In genomic region chr12:79643821-79644220, GRCh38 we compare ENCODE assay signal across 1 cellular context.
A peak's percentile ranks its signal among the peaks of the same experiment; 100 is the strongest.
TF ChIP-seq lines count a peak whose summit lies in the region.

No MANE protein-coding gene starts in this region.

TF ChIP-seq in HepG2, 621 proteins besides CTCF, POLR2A, EP300 and RAD21 (continued from another document and continues in another):
- TF ChIP-seq, protein P1, sequence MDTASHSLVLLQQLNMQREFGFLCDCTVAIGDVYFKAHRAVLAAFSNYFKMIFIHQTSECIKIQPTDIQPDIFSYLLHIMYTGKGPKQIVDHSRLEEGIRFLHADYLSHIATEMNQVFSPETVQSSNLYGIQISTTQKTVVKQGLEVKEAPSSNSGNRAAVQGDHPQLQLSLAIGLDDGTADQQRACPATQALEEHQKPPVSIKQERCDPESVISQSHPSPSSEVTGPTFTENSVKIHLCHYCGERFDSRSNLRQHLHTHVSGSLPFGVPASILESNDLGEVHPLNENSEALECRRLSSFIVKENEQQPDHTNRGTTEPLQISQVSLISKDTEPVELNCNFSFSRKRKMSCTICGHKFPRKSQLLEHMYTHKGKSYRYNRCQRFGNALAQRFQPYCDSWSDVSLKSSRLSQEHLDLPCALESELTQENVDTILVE (CRISPR knock-in tag; IDR thresholded peaks at IDR 0.05), result no peak; the same call in 1 of the 2 replicates
- TF ChIP-seq SMARCE1 (IDR thresholded peaks at IDR 0.05; ENCODE audit: borderline replicate concordance) (peak; percentile 76; the same call in 1 of the 2 replicates), HIC2 (CRISPR knock-in tag; IDR thresholded peaks at IDR 0.05; ENCODE audit: low read depth) (no peak), GATAD2A (CRISPR knock-in tag; IDR thresholded peaks at IDR 0.05) (peak; percentile 65; the same call in 1 of the 2 replicates), ZFX (CRISPR knock-in tag; IDR thresholded peaks at IDR 0.05; ENCODE audit: low read depth) (no peak), RARA (CRISPR knock-in tag; IDR thresholded peaks at IDR 0.05) (peak; percentile 22; the same call in 1 of the 2 replicates), CEBPB (IDR thresholded peaks at IDR 0.05; ENCODE audit: borderline replicate concordance, low read depth, low read length) (peak; percentile 67), TCF7 (IDR thresholded peaks at IDR 0.05; ENCODE audit: low read depth) (peak; percentile 51), CSRNP2 (CRISPR knock-in tag; conservative IDR thresholded peaks at IDR 0.05; ENCODE audit: low read depth) (no peak), FOXO1 (CRISPR knock-in tag; IDR thresholded peaks at IDR 0.05) (peak; percentile 32; the same call in 1 of the 2 replicates), ZGPAT (CRISPR knock-in tag; IDR thresholded peaks at IDR 0.05) (peak; percentile 25; the same call in 1 of the 2 replicates), SCMH1 (CRISPR knock-in tag; IDR thresholded peaks at IDR 0.05; ENCODE audit: borderline replicate concordance) (no peak), ZSCAN21 (CRISPR knock-in tag; IDR thresholded peaks at IDR 0.05; ENCODE audit: borderline replicate concordance) (no peak), ZNF781 (CRISPR knock-in tag; IDR thresholded peaks at IDR 0.05; ENCODE audit: borderline replicate concordance, not compliant biosample characterization) (no peak), SKI (IDR thresholded peaks at IDR 0.05; ENCODE audit: partially characterized antibody) (no peak), GFI1 (CRISPR knock-in tag; IDR thresholded peaks at IDR 0.05; ENCODE audit: borderline replicate concordance) (peak; percentile 46; the same call in 1 of the 2 replicates), DRAP1 (CRISPR knock-in tag; IDR thresholded peaks at IDR 0.05) (no peak), HNRNPUL1 (IDR thresholded peaks at IDR 0.05; ENCODE audit: low read depth, low read length) (no peak), ZNF274 (CRISPR knock-in tag; IDR thresholded peaks at IDR 0.05) (no peak), FOXA3 (CRISPR knock-in tag; IDR thresholded peaks at IDR 0.05) (peak; percentile 91), NR1H2 (CRISPR knock-in tag; IDR thresholded peaks at IDR 0.05; ENCODE audit: borderline replicate concordance, low read depth) (no peak), RBM39 (IDR thresholded peaks at IDR 0.05; ENCODE audit: low read depth, low read length, poor library complexity, severe bottlenecking) (no peak), MYC (CRISPR knock-in tag; IDR thresholded peaks at IDR 0.05; ENCODE audit: borderline replicate concordance) (no peak), NR2C2 (CRISPR knock-in tag; IDR thresholded peaks at IDR 0.05; ENCODE audit: borderline replicate concordance) (no peak), MYNN (CRISPR knock-in tag; IDR thresholded peaks at IDR 0.05; ENCODE audit: low read depth) (no peak), KLF16 (CRISPR knock-in tag; IDR thresholded peaks at IDR 0.05) (no peak), BORCS8-MEF2B (CRISPR knock-in tag; IDR thresholded peaks at IDR 0.05) (no peak), ARNT2 (CRISPR knock-in tag; IDR thresholded peaks at IDR 0.05; ENCODE audit: low read depth) (no peak), ZNF101 (CRISPR knock-in tag; IDR thresholded peaks at IDR 0.05; ENCODE audit: borderline replicate concordance, low read depth) (no peak), SNAPC2 (CRISPR knock-in tag; IDR thresholded peaks at IDR 0.05) (no peak), ARNT (IDR thresholded peaks at IDR 0.05) (no peak), HDAC1 (CRISPR knock-in tag; IDR thresholded peaks at IDR 0.05) (no peak), ZNF574 (CRISPR knock-in tag; IDR thresholded peaks at IDR 0.05) (no peak), ZNF883 (CRISPR knock-in tag; IDR thresholded peaks at IDR 0.05; ENCODE audit: not compliant biosample characterization) (no peak), ZMAT5 (CRISPR knock-in tag; IDR thresholded peaks at IDR 0.05; ENCODE audit: borderline replicate concordance, low read depth) (no peak), ZNF232 (CRISPR knock-in tag; IDR thresholded peaks at IDR 0.05; ENCODE audit: borderline replicate concordance) (no peak), RORA (CRISPR knock-in tag; IDR thresholded peaks at IDR 0.05) (no peak), TBX3 (IDR thresholded peaks at IDR 0.05; ENCODE audit: borderline replicate concordance) (peak; percentile 97), HNF1B (CRISPR knock-in tag; IDR thresholded peaks at IDR 0.05) (no peak)
- TF ChIP-seq, protein P2, sequence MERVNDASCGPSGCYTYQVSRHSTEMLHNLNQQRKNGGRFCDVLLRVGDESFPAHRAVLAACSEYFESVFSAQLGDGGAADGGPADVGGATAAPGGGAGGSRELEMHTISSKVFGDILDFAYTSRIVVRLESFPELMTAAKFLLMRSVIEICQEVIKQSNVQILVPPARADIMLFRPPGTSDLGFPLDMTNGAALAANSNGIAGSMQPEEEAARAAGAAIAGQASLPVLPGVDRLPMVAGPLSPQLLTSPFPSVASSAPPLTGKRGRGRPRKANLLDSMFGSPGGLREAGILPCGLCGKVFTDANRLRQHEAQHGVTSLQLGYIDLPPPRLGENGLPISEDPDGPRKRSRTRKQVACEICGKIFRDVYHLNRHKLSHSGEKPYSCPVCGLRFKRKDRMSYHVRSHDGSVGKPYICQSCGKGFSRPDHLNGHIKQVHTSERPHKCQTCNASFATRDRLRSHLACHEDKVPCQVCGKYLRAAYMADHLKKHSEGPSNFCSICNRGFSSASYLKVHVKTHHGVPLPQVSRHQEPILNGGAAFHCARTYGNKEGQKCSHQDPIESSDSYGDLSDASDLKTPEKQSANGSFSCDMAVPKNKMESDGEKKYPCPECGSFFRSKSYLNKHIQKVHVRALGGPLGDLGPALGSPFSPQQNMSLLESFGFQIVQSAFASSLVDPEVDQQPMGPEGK (CRISPR knock-in tag; IDR thresholded peaks at IDR 0.05), result no peak
- TF ChIP-seq, protein P3, sequence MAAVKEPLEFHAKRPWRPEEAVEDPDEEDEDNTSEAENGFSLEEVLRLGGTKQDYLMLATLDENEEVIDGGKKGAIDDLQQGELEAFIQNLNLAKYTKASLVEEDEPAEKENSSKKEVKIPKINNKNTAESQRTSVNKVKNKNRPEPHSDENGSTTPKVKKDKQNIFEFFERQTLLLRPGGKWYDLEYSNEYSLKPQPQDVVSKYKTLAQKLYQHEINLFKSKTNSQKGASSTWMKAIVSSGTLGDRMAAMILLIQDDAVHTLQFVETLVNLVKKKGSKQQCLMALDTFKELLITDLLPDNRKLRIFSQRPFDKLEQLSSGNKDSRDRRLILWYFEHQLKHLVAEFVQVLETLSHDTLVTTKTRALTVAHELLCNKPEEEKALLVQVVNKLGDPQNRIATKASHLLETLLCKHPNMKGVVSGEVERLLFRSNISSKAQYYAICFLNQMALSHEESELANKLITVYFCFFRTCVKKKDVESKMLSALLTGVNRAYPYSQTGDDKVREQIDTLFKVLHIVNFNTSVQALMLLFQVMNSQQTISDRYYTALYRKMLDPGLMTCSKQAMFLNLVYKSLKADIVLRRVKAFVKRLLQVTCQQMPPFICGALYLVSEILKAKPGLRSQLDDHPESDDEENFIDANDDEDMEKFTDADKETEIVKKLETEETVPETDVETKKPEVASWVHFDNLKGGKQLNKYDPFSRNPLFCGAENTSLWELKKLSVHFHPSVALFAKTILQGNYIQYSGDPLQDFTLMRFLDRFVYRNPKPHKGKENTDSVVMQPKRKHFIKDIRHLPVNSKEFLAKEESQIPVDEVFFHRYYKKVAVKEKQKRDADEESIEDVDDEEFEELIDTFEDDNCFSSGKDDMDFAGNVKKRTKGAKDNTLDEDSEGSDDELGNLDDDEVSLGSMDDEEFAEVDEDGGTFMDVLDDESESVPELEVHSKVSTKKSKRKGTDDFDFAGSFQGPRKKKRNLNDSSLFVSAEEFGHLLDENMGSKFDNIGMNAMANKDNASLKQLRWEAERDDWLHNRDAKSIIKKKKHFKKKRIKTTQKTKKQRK (IDR thresholded peaks at IDR 0.05; ENCODE audit: low read length), result no peak
- TF ChIP-seq, protein P4, sequence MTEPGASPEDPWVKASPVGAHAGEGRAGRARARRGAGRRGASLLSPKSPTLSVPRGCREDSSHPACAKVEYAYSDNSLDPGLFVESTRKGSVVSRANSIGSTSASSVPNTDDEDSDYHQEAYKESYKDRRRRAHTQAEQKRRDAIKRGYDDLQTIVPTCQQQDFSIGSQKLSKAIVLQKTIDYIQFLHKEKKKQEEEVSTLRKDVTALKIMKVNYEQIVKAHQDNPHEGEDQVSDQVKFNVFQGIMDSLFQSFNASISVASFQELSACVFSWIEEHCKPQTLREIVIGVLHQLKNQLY (CRISPR knock-in tag; IDR thresholded peaks at IDR 0.05), result no peak
- TF ChIP-seq, protein P5, sequence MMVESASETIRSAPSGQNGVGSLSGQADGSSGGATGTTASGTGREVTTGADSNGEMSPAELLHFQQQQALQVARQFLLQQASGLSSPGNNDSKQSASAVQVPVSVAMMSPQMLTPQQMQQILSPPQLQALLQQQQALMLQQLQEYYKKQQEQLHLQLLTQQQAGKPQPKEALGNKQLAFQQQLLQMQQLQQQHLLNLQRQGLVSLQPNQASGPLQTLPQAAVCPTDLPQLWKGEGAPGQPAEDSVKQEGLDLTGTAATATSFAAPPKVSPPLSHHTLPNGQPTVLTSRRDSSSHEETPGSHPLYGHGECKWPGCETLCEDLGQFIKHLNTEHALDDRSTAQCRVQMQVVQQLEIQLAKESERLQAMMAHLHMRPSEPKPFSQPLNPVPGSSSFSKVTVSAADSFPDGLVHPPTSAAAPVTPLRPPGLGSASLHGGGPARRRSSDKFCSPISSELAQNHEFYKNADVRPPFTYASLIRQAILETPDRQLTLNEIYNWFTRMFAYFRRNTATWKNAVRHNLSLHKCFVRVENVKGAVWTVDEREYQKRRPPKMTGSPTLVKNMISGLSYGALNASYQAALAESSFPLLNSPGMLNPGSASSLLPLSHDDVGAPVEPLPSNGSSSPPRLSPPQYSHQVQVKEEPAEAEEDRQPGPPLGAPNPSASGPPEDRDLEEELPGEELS (CRISPR knock-in tag; IDR thresholded peaks at IDR 0.05), result peak; percentile 71
